In the genomic region with DNA sequence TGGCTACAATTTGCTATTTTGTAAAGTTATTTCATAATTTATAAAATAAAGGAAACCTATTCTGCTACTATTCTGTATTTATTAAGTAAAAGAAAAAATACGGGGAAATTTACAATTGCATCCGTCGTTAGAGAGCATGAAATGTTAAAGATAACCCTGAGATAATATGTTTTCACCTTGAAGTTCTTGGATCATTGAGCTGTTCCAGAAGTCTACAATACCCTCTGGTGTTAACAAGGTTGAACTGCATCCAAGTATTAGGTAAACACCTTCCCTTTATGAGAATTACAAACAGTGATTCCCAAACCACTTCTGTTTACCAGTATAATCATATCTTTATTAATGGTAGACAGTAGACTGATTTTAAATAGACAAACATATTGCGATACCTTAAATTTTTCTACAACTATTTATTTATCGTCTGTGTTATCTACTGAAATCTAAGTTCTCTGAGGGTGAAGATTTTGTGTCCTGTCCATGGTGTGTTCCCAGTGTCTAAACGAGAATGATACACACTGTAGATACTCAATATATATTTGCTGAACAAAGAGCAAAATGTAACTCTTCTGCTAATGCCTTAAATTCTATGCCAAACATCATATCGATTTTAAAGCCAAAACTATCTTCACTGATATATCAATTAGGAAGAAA, we compare ENCODE assay signal across 8 cellular contexts. TPM values are rescaled to one million over a fixed set of nuclear protein-coding genes. Genes with fewer than 3 reads are reported as not detected.
DNase-seq lines count a peak whose midpoint lies in the region; ATAC-seq and TF ChIP-seq lines count a peak whose summit lies in the region.

No MANE protein-coding gene starts in this region.

- H3K9me2 ChIP-seq in OCI-LY7 (ENCODE audit: insufficient read depth, low read length), result no peaks in the 10 kb centered on the region

- intact Hi-C loops in OCI-LY7 (cut with micrococcal nuclease; ENCODE audit: unreplicated experiment), result loop anchor here (5.0 kb wide), 1 partner anchor 249 kb away; no protein-coding TSS in a partner anchor
- intact Hi-C loops in prostate gland (cut with DNase I), result no loop called here

- no peaks in the 10 kb centered on the region for H4K20me1 ChIP-seq in OCI-LY7 (ENCODE audit: insufficient read depth, low read length)

- no peaks in the 10 kb centered on the region for H3K4me1 ChIP-seq in OCI-LY7 (ENCODE audit: insufficient read depth, low read length, poor library complexity, severe bottlenecking)
- no peaks in the 10 kb centered on the region for H3K4me1 ChIP-seq in prostate gland (replicated peaks)

- TF ChIP-seq POLR2A in prostate gland (IDR thresholded peaks at IDR 0.05), result no peak

- TF ChIP-seq CTCF in GM20000 (IDR thresholded peaks at IDR 0.05; ENCODE audit: extremely low read depth, missing control alignments), result peak; percentile 6
- TF ChIP-seq CTCF in OCI-LY7 (conservative IDR thresholded peaks at IDR 0.05; ENCODE audit: low read length), result peak; percentile 73
- peak; percentile 63 for TF ChIP-seq CTCF in epithelial cell of esophagus (IDR thresholded peaks at IDR 0.05; ENCODE audit: insufficient read depth, low read depth, low read length, missing control alignments)
- TF ChIP-seq CTCF in prostate gland (IDR thresholded peaks at IDR 0.05), result peak in 3 of 4 experiments; percentile 14 to 53 (median 37)

- ATAC-seq in HG03571 (IDR thresholded peaks at IDR 0.05; ENCODE audit: unreplicated experiment), result peak; percentile 74

- BruUV-seq in OCI-LY7 (replicated peaks; lab: Mats Ljungman, UMichigan), result no TSS peak

- H3K27me3 ChIP-seq in prostate gland (replicated peaks; ENCODE audit: insufficient read depth) (no peaks in the 10 kb centered on the region), MG63 (no peaks in the 10 kb centered on the region)

- H2AFZ ChIP-seq in OCI-LY7 (ENCODE audit: low read length), result no peak overlapping the region

- POLR2A ChIA-PET in OCI-LY7 (lab: Charles Lee), result no interaction called here

- no peaks in the 10 kb centered on the region for H3K36me3 ChIP-seq in OCI-LY7 (ENCODE audit: insufficient read depth, low read length)
- no peaks in the 10 kb centered on the region for H3K36me3 ChIP-seq in prostate gland
- peaks cover 3% of the 10 kb centered on the region; the same call in 1 of the 2 replicates for H3K36me3 ChIP-seq in MG63

- H3K4me3 ChIP-seq in OCI-LY7 (ENCODE audit: low read depth, low read length, poor library complexity, severe bottlenecking) (no peak overlapping the region), epithelial cell of esophagus (ENCODE audit: low read length) (no peak overlapping the region), prostate gland (no peak overlapping the region), MG63 (no peak overlapping the region)

- no peaks in the 10 kb centered on the region for H3K9me3 ChIP-seq in OCI-LY7 (ENCODE audit: low read length)
- H3K9me3 ChIP-seq in prostate gland, result no peaks in the 10 kb centered on the region
- H3K9me3 ChIP-seq in MG63, result no peaks in the 10 kb centered on the region

- no peak overlapping the region for H3K4me2 ChIP-seq in OCI-LY7 (ENCODE audit: low read length)

- no peaks in the 10 kb centered on the region for H3K79me2 ChIP-seq in OCI-LY7 (ENCODE audit: insufficient read depth, low read depth, low read length)

- DNase-seq in EL (peak; percentile 27), GM20000 (ENCODE audit: low spot score) (peak; percentile 21), OCI-LY7 (ENCODE audit: low spot score) (peak; percentile 30), epithelial cell of esophagus (ENCODE audit: low read depth) (peak; percentile 63), prostate gland (ENCODE audit: low spot score) (no peak), MG63 (no peak)
- DNase-seq in NK-92 treated with Interleukin-12 subunit alpha and Interleukin-12 subunit beta, amount 100 ng/mL, for 24 hours (lab: John Stamatoyannopoulos, UW), result no peak

- CTCF ChIA-PET in OCI-LY7 (lab: Charles Lee; ENCODE audit: unreplicated experiment), result no interaction called here

- 25% methylated on average over 7 of the region's 7 CpGs for WGBS in prostate gland

- no peak overlapping the region for H3K27ac ChIP-seq in OCI-LY7 (ENCODE audit: low read depth, low read length, poor library complexity, severe bottlenecking)
- no peak overlapping the region for H3K27ac ChIP-seq in prostate gland

RNA-seq across cellular contexts. Expression of gene TBC1D32, which starts 28.2 kb away (rescaled TPM):
- 3.8 and 6.3 TPM in 2 replicates for total RNA-seq in OCI-LY7 (2014; rRNA removed; shearing (Covaris generic))
- total RNA-seq in OCI-LY7 (2022) (5.1 and 7.5 TPM in 2 replicates), prostate gland (10 to 100 TPM; 10.7 to 11.1 TPM)
- total RNA-seq in MG63 (2014; rRNA removed; shearing (Covaris generic); ENCODE audit: low replicate concordance), result 3.1 and 10.7 TPM in 2 replicates

Comparison
In these comparisons a context has a peak if more than half of its experiments do, and no peak if none do; other contexts are left out.
1. DNase-seq: peak in EL (single experiment), GM20000 (single experiment), OCI-LY7 (single experiment) and epithelial cell of esophagus (single experiment); none in prostate gland (single experiment), NK-92 treated with Interleukin-12 subunit alpha and Interleukin-12 subunit beta, amount 100 ng/mL, for 24 hours (single experiment) and MG63 (single experiment).
2. CTCF ChIP-seq: peak in every context shown above with its lines; median percentile 73 in OCI-LY7; 63 in epithelial cell of esophagus; 37 in prostate gland; 6 in GM20000.